ENCODE assay signal across 9 cellular contexts in genomic region chr14:20489093-20489994, GRCh38. TPM values are rescaled to one million over a fixed set of nuclear protein-coding genes. Genes with fewer than 3 reads are reported as not detected.
DNase-seq lines count a peak whose midpoint lies in the region; ATAC-seq and TF ChIP-seq lines count a peak whose summit lies in the region.
"Had no signal": no experiment of that assay in that cellular context is flagged by ENCODE, and none has a peak within 500 bp of the region (broad histone marks: within the 10 kb centered on the region; RNA-seq: fewer than 3 reads in every experiment).

No MANE protein-coding gene starts in this region.

- H3K36me3 ChIP-seq in skeletal muscle satellite cell (ENCODE audit: insufficient read depth, low read length) (no peaks in the 10 kb centered on the region), stomach (no peaks in the 10 kb centered on the region), brain microvascular endothelial cell (replicated peaks) (no peaks in the 10 kb centered on the region)

- in situ Hi-C loops in brain microvascular endothelial cell (cut with HindIII; ENCODE audit: low pct_ligation_motif_present, low sequenced_read_pairs), result no loop called here

- no peak for TF ChIP-seq CTCF in stomach (IDR thresholded peaks at IDR 0.05)
- TF ChIP-seq CTCF in brain microvascular endothelial cell (IDR thresholded peaks at IDR 0.05; ENCODE audit: low read depth, low read length, missing control alignments), result no peak

- TF ChIP-seq POLR2A in stomach (IDR thresholded peaks at IDR 0.05), result no peak

- 50 to 62% (median 54%) methylated on average over 6 of the region's 6 CpGs for WGBS in stomach, 5 donors

- peak; percentile 41 for ATAC-seq in HG03196 (IDR thresholded peaks at IDR 0.05; ENCODE audit: unreplicated experiment)
- peak; percentile 74 for ATAC-seq in activated naive CD8-positive, alpha-beta T cell treated with anti-CD3 and anti-CD28 coated beads, Interleukin-2, amount 10 ng/mL, durations not matched to agents 7 days and 5 days (ENCODE audit: low read depth)

- H3K27ac ChIP-seq in stomach, result no peak overlapping the region
- H3K27ac ChIP-seq in brain microvascular endothelial cell, result no peak overlapping the region

- intact Hi-C loops in stomach (cut with DNase I; ENCODE audit: low total_unique reads), result no loop called here

- CTCF ChIA-PET in activated CD4-positive, alpha-beta T cell treated with anti-CD3 and anti-CD28 coated beads, Interleukin-2, amount 10 ng/mL, durations not matched to agents 7 days and 5 days (lab: Charles Lee), result interaction anchor here (1.1 kb wide), 1 partner anchor 13 kb away, joined by 3 read pairs; no protein-coding TSS in a partner anchor
- CTCF ChIA-PET in HEK293T (lab: Yijun Ruan, JAX), result no interaction called here

- H3K4me3 ChIP-seq in skeletal muscle satellite cell (ENCODE audit: low read length) (peak overlapping the region; percentile 3), stomach (no peak overlapping the region), brain microvascular endothelial cell (ENCODE audit: low read depth, low read length) (no peak overlapping the region)

- H3K4me1 ChIP-seq in skeletal muscle satellite cell (ENCODE audit: control insufficient read depth, insufficient read depth, low read length), result peaks cover 9% of the 10 kb centered on the region
- H3K4me1 ChIP-seq in stomach, result peaks cover 0 to 17% (median 0%) of the 10 kb centered on the region in 4 donors

- peak overlapping the region; percentile 46 for H3K4me3 Mint-ChIP-seq in activated CD4-positive, alpha-beta T cell treated with anti-CD3 and anti-CD28 coated beads, Interleukin-2, amount 10 ng/mL, durations not matched to agents 7 days and 5 days
- H3K4me3 Mint-ChIP-seq in activated naive CD8-positive, alpha-beta T cell treated with anti-CD3 and anti-CD28 coated beads, Interleukin-2, amount 10 ng/mL, durations not matched to agents 7 days and 5 days, result peak overlapping the region; percentile 69

- H3K9ac ChIP-seq in skeletal muscle satellite cell (ENCODE audit: low read depth, low read length), result no peak overlapping the region

- H3K27ac Mint-ChIP-seq in activated CD4-positive, alpha-beta T cell treated with anti-CD3 and anti-CD28 coated beads, Interleukin-2, amount 10 ng/mL, durations not matched to agents 7 days and 5 days, result peak overlapping the region; percentile 93
- peak overlapping the region; percentile 91 for H3K27ac Mint-ChIP-seq in activated naive CD8-positive, alpha-beta T cell treated with anti-CD3 and anti-CD28 coated beads, Interleukin-2, amount 10 ng/mL, durations not matched to agents 7 days and 5 days

- peaks cover 63% of the 10 kb centered on the region for H3K4me1 Mint-ChIP-seq in activated CD4-positive, alpha-beta T cell treated with anti-CD3 and anti-CD28 coated beads, Interleukin-2, amount 10 ng/mL, durations not matched to agents 7 days and 5 days
- H3K4me1 Mint-ChIP-seq in activated naive CD8-positive, alpha-beta T cell treated with anti-CD3 and anti-CD28 coated beads, Interleukin-2, amount 10 ng/mL, durations not matched to agents 7 days and 5 days, result peaks cover 54% of the 10 kb centered on the region

- no peak for TF ChIP-seq EP300 in stomach (IDR thresholded peaks at IDR 0.05)

- H3K9me3 ChIP-seq in skeletal muscle satellite cell (replicated peaks; ENCODE audit: low read length) (no peaks in the 10 kb centered on the region), stomach (no peaks in the 10 kb centered on the region)

- no peaks in the 10 kb centered on the region for H3K27me3 Mint-ChIP-seq in activated CD4-positive, alpha-beta T cell treated with anti-CD3 and anti-CD28 coated beads, Interleukin-2, amount 10 ng/mL, durations not matched to agents 7 days and 5 days
- H3K27me3 Mint-ChIP-seq in activated naive CD8-positive, alpha-beta T cell treated with anti-CD3 and anti-CD28 coated beads, Interleukin-2, amount 10 ng/mL, durations not matched to agents 7 days and 5 days, result no peaks in the 10 kb centered on the region

- peaks cover 2% of the 10 kb centered on the region for H3K9me3 Mint-ChIP-seq in activated CD4-positive, alpha-beta T cell treated with anti-CD3 and anti-CD28 coated beads, Interleukin-2, amount 10 ng/mL, durations not matched to agents 7 days and 5 days
- H3K9me3 Mint-ChIP-seq in activated naive CD8-positive, alpha-beta T cell treated with anti-CD3 and anti-CD28 coated beads, Interleukin-2, amount 10 ng/mL, durations not matched to agents 7 days and 5 days, result peaks cover 2% of the 10 kb centered on the region

- peaks cover 5% of the 10 kb centered on the region for H3K27me3 ChIP-seq in skeletal muscle satellite cell (ENCODE audit: control insufficient read depth, insufficient read depth, low read length)
- H3K27me3 ChIP-seq in stomach, result no peaks in the 10 kb centered on the region
- H3K27me3 ChIP-seq in brain microvascular endothelial cell (replicated peaks), result no peaks in the 10 kb centered on the region

- POLR2A ChIA-PET in activated CD4-positive, alpha-beta T cell treated with anti-CD3 and anti-CD28 coated beads, Interleukin-2, amount 10 ng/mL, durations not matched to agents 7 days and 5 days (lab: Charles Lee), result interaction anchor here (0.6 kb wide), 2 partner anchors 9 to 146 kb away, joined by 3 to 5 read pairs; partner anchors contain the start of gene PARP2
- POLR2A ChIA-PET in activated naive CD8-positive, alpha-beta T cell treated with anti-CD3 and anti-CD28 coated beads, Interleukin-2, amount 10 ng/mL, durations not matched to agents 7 days and 5 days (lab: Charles Lee), result interaction anchor here (1.0 to 1.7 kb wide), 4 partner anchors 9 to 74 kb away, joined by 3 to 10 read pairs (median 5); partner anchors contain the start of gene PNP
- POLR2A ChIA-PET in HEK293T (lab: Yijun Ruan, JAX), result no interaction called here

- H3K36me3 Mint-ChIP-seq in activated CD4-positive, alpha-beta T cell treated with anti-CD3 and anti-CD28 coated beads, Interleukin-2, amount 10 ng/mL, durations not matched to agents 7 days and 5 days (ENCODE audit: low read depth), result peaks cover 4% of the 10 kb centered on the region
- H3K36me3 Mint-ChIP-seq in activated naive CD8-positive, alpha-beta T cell treated with anti-CD3 and anti-CD28 coated beads, Interleukin-2, amount 10 ng/mL, durations not matched to agents 7 days and 5 days, result peaks cover 4% of the 10 kb centered on the region

- H3K4me2 ChIP-seq in skeletal muscle satellite cell (ENCODE audit: low read length), result peak overlapping the region; percentile 35

- peak; percentile 47 for DNase-seq in activated CD4-positive, alpha-beta T cell treated with anti-CD3 and anti-CD28 coated beads, Interleukin-2, amount 10 ng/mL, durations not matched to agents 7 days and 5 days
- no peak for DNase-seq in activated CD4-positive, alpha-beta T cell treated with anti-CD3 and anti-CD28 coated beads, Interleukin-2, amount 50 U/mL, for 1 hour
- DNase-seq in activated naive CD8-positive, alpha-beta T cell treated with anti-CD3 and anti-CD28 coated beads, Interleukin-2, amount 10 ng/mL, durations not matched to agents 7 days and 5 days, result no peak
- DNase-seq in stomach, result no peak
- DNase-seq in brain microvascular endothelial cell, result no peak
- DNase-seq in HEK293T (ENCODE audit: extremely low spot score), result no peak

TF ChIP-seq in HEK293T, 16 proteins besides CTCF, POLR2A, EP300 and RAD21:
- TF ChIP-seq BHLHE40 (IDR thresholded peaks at IDR 0.05; ENCODE audit: borderline replicate concordance), result no peak
- TF ChIP-seq ARNT (IDR thresholded peaks at IDR 0.05), result no peak
- TF ChIP-seq HDGF (IDR thresholded peaks at IDR 0.05; ENCODE audit: borderline replicate concordance), result no peak
- no peak for TF ChIP-seq NFRKB (IDR thresholded peaks at IDR 0.05)
- TF ChIP-seq FOXA1 (IDR thresholded peaks at IDR 0.05), result no peak
- TF ChIP-seq LEF1 (IDR thresholded peaks at IDR 0.05; ENCODE audit: borderline replicate concordance), result no peak
TF ChIP-seq in HEK293T: peak in this region for 0.

RNA-seq across cellular contexts. Expression of gene RNASE10, which starts 16.0 kb away (rescaled TPM):
- total RNA-seq in activated CD4-positive, alpha-beta T cell treated with anti-CD3 and anti-CD28 coated beads, Interleukin-2, amount 10 ng/mL, durations not matched to agents 7 days and 5 days, result under 1 TPM; 0.23 to 0.40 TPM
- total RNA-seq in activated naive CD8-positive, alpha-beta T cell treated with anti-CD3 and anti-CD28 coated beads, Interleukin-2, amount 10 ng/mL, durations not matched to agents 7 days and 5 days, result 1 to 10 TPM in 1 of 2 experiments, under 1 TPM in 1; 0.44 to 1.2 TPM
- total RNA-seq in skeletal muscle satellite cell (2012; rRNA removed), result not detected in 2 replicates
- not detected for total RNA-seq in stomach
- not detected for polyA plus RNA-seq in stomach
- polyA plus RNA-seq: BJ had no signal

RNA-seq across cellular contexts. Expression of gene PNP, which starts 20.1 kb away (rescaled TPM):
- 100 to 1,000 TPM; 178 to 183 TPM for total RNA-seq in activated CD4-positive, alpha-beta T cell treated with anti-CD3 and anti-CD28 coated beads, Interleukin-2, amount 10 ng/mL, durations not matched to agents 7 days and 5 days
- total RNA-seq in activated naive CD8-positive, alpha-beta T cell treated with anti-CD3 and anti-CD28 coated beads, Interleukin-2, amount 10 ng/mL, durations not matched to agents 7 days and 5 days, result 100 to 1,000 TPM; 135 to 141 TPM
- 116 and 131 TPM in 2 replicates for total RNA-seq in skeletal muscle satellite cell (2012; rRNA removed)
- total RNA-seq in stomach, result 10 to 100 TPM; 11.3 to 47.7 (median 46.0) TPM
- polyA plus RNA-seq in stomach, result 100 to 1,000 TPM in 1 of 3 donors, 10 to 100 TPM in 2; 36.5 to 125 (median 72.1) TPM

RNA-seq across cellular contexts. Expression of gene PIP4P1, which starts 28.1 kb away (rescaled TPM):
- 10 to 100 TPM; 33.9 to 40.8 TPM for total RNA-seq in activated CD4-positive, alpha-beta T cell treated with anti-CD3 and anti-CD28 coated beads, Interleukin-2, amount 10 ng/mL, durations not matched to agents 7 days and 5 days
- 10 to 100 TPM; 42.4 to 45.8 TPM for total RNA-seq in activated naive CD8-positive, alpha-beta T cell treated with anti-CD3 and anti-CD28 coated beads, Interleukin-2, amount 10 ng/mL, durations not matched to agents 7 days and 5 days
- total RNA-seq in skeletal muscle satellite cell (2012; rRNA removed), result 16.6 and 20.0 TPM in 2 replicates
- 10 to 100 TPM in 3 of 5 donors, 1 to 10 TPM in 2; 2.0 to 25.6 (median 20.4) TPM for total RNA-seq in stomach
- polyA plus RNA-seq in stomach, result 10 to 100 TPM; 22.6 to 30.5 (median 28.4) TPM

RNA-seq across cellular contexts. Expression of gene APEX1, which starts 34.3 kb away (rescaled TPM):
- total RNA-seq in activated CD4-positive, alpha-beta T cell treated with anti-CD3 and anti-CD28 coated beads, Interleukin-2, amount 10 ng/mL, durations not matched to agents 7 days and 5 days, result 100 to 1,000 TPM; 131 to 144 TPM
- 100 to 1,000 TPM; 118 to 123 TPM for total RNA-seq in activated naive CD8-positive, alpha-beta T cell treated with anti-CD3 and anti-CD28 coated beads, Interleukin-2, amount 10 ng/mL, durations not matched to agents 7 days and 5 days
- 35.7 and 37.8 TPM in 2 replicates for total RNA-seq in skeletal muscle satellite cell (2012; rRNA removed)
- total RNA-seq in stomach, result 100 to 1,000 TPM in 4 of 5 donors, 10 to 100 TPM in 1; 70.1 to 219 (median 149) TPM
- 100 to 1,000 TPM; 104 to 148 (median 118) TPM for polyA plus RNA-seq in stomach

RNA-seq across cellular contexts. Expression of gene OSGEP, which starts 34.7 kb away (rescaled TPM):
- 10 to 100 TPM; 58.5 to 59.8 TPM for total RNA-seq in activated CD4-positive, alpha-beta T cell treated with anti-CD3 and anti-CD28 coated beads, Interleukin-2, amount 10 ng/mL, durations not matched to agents 7 days and 5 days
- 10 to 100 TPM; 63.5 to 65.3 TPM for total RNA-seq in activated naive CD8-positive, alpha-beta T cell treated with anti-CD3 and anti-CD28 coated beads, Interleukin-2, amount 10 ng/mL, durations not matched to agents 7 days and 5 days
- 26.4 and 28.2 TPM in 2 replicates for total RNA-seq in skeletal muscle satellite cell (2012; rRNA removed)
- 10 to 100 TPM; 29.9 to 71.8 (median 59.7) TPM for total RNA-seq in stomach
- polyA plus RNA-seq in stomach, result 10 to 100 TPM; 24.7 to 58.5 (median 43.4) TPM
